Comparison of ENCODE assay signal across 7 cellular contexts in genomic region chr5:38453506-38453905, GRCh38.
DNase-seq lines count a peak whose midpoint lies in the region; ATAC-seq, FAIRE-seq and TF ChIP-seq lines count a peak whose summit lies in the region.

No MANE protein-coding gene starts in this region.

- no peak overlapping the region for H3K4me2 ChIP-seq in GM23338

- no peak for TF ChIP-seq CTCF in GM23338 (conservative IDR thresholded peaks at IDR 0.05; ENCODE audit: low read depth in 2 of 2)

- H3K27me3 Mint-ChIP-seq in T-cell (peaks cover 67 to 76% of the 10 kb centered on the region in 2 donors), GM23338 (ENCODE audit: insufficient read depth, low read depth, poor library complexity) (peaks cover 7% of the 10 kb centered on the region)

- no peaks in the 10 kb centered on the region for H3K36me3 ChIP-seq in GM23338 (ENCODE audit: insufficient read depth)

- H3K79me2 ChIP-seq in GM23338 (replicated peaks; ENCODE audit: insufficient read depth), result no peaks in the 10 kb centered on the region

- POLR2A ChIA-PET in T-cell (lab: Charles Lee), result interaction anchor here in 1 of 2 donors (1.0 to 1.1 kb wide), 2 partner anchors 12 to 97 kb away, joined by 3 read pairs; no protein-coding TSS in a partner anchor

- no peaks in the 10 kb centered on the region for H3F3A ChIP-seq in GM23338 (replicated peaks; ENCODE audit: low read depth)

- H3K9me2 ChIP-seq in GM23338 (ENCODE audit: insufficient read depth), result no peaks in the 10 kb centered on the region

- H4K20me1 ChIP-seq in GM23338 (replicated peaks; ENCODE audit: insufficient read depth), result no peaks in the 10 kb centered on the region

- FAIRE-seq in GM19239 (lab: Jason Lieb, UNC), result peak; percentile 93

- no peaks in the 10 kb centered on the region for H3K36me3 Mint-ChIP-seq in T-cell
- H3K36me3 Mint-ChIP-seq in GM23338 (ENCODE audit: low read depth), result no peaks in the 10 kb centered on the region

- no peaks in the 10 kb centered on the region for H3K27me3 ChIP-seq in GM23338 (ENCODE audit: insufficient read depth)

- H3K4me1 Mint-ChIP-seq in T-cell (peaks cover 36 to 43% (median 42%) of the 10 kb centered on the region in 3 donors), GM23338 (no peaks in the 10 kb centered on the region)

- DNase-seq in GM19239 (ENCODE audit: insufficient read length, low spot score) (peak; percentile 40), T-cell (peak; percentile 10 to 70 (median 44)), medulla oblongata (ENCODE audit: extremely low spot score) (peak; percentile 78), NCI-H1436 treated with DMSO at 0.1 percent for 48 hours (lab: John Stamatoyannopoulos, UW) (no peak), GM23338 (ENCODE audit: low spot score) (no peak), NCI-H1694 (lab: John Stamatoyannopoulos, UW) (no peak)

- no peaks in the 10 kb centered on the region for H3K4me1 ChIP-seq in GM23338 (ENCODE audit: insufficient read depth)

- ATAC-seq in HG03039 (IDR thresholded peaks at IDR 0.05; ENCODE audit: unreplicated experiment) (peak; percentile 98), T-cell (replicated peaks in 1 of 4) (peak; percentile 87 to 98 (median 94)), GM23338 (no peak)

- H3K27ac Mint-ChIP-seq in T-cell, result peak overlapping the region in 1 of 2 donors; percentile 44
- no peak overlapping the region for H3K27ac Mint-ChIP-seq in GM23338

- H3K4me3 ChIP-seq in GM23338, result no peak overlapping the region

- CTCF ChIA-PET in T-cell (lab: Charles Lee), result interaction anchor here (0.5 to 4.3 kb wide), 7 partner anchors 10 to 1080 kb away, joined by 3 to 43 read pairs (median 4); no protein-coding TSS in a partner anchor

- H3K4me3 Mint-ChIP-seq in T-cell (peak overlapping the region in 2 of 3 donors; percentile 17 to 69), GM23338 (no peak overlapping the region)

- H3K9me3 Mint-ChIP-seq in T-cell, result no peaks in the 10 kb centered on the region
- H3K9me3 Mint-ChIP-seq in GM23338, result no peaks in the 10 kb centered on the region

- no peak overlapping the region for H3K27ac ChIP-seq in GM23338 (ENCODE audit: low read depth)

- no peak overlapping the region for H2AFZ ChIP-seq in GM23338

TF ChIP-seq in GM23338, 12 proteins besides CTCF, POLR2A, EP300 and RAD21:
- TF ChIP-seq NANOG (IDR thresholded peaks at IDR 0.05; ENCODE audit: borderline replicate concordance) (no peak), EZH2phosphoT487 (IDR thresholded peaks at IDR 0.05; ENCODE audit: unreplicated experiment) (no peak), REST (IDR thresholded peaks at IDR 0.05; ENCODE audit: unreplicated experiment) (no peak), ZNF331 (CRISPR knock-in tag; IDR thresholded peaks at IDR 0.05; ENCODE audit: low read depth) (no peak)

Comparison
In these comparisons a context has a peak if more than half of its experiments do, and no peak if none do; other contexts are left out.
1. DNase-seq: peak in GM19239 (single experiment), T-cell (34 of 34) and medulla oblongata (single experiment); none in NCI-H1436 treated with DMSO at 0.1 percent for 48 hours (single experiment), GM23338 (single experiment) and NCI-H1694 (single experiment).